ENCODE assay signal across 8 cellular contexts in genomic region chr10:33193057-33193866, GRCh38.
A peak's percentile ranks its signal among the peaks of the same experiment; 100 is the strongest.
DNase-seq lines count a peak whose midpoint lies in the region; ATAC-seq, FAIRE-seq and TF ChIP-seq lines count a peak whose summit lies in the region.

No MANE protein-coding gene starts in this region.

- H3K36me3 ChIP-seq in lower lobe of right lung = peaks cover 23% of the 10 kb centered on the region

- FAIRE-seq in A549 (lab: Jason Lieb, UNC) = peak; percentile 82

- CTCF ChIA-PET in A549 (lab: Yijun Ruan, JAX) = interaction anchor here (0.6 to 2.7 kb wide), 65 partner anchors 9 to 1447 kb away, joined by 3 to 44 read pairs (median 4); partner anchors contain the start of gene NRP1

- TF ChIP-seq RAD21 in A549 (conservative IDR thresholded peaks at IDR 0.05 in 1 of 2, IDR thresholded peaks at IDR 0.05 in 1 of 2) = peak; percentile 94 to 95

- peak overlapping the region; percentile 73 for H3K4me2 ChIP-seq in A549

- peak; percentile 78 to 80 for ATAC-seq in A549
- peak; percentile 85 for ATAC-seq in GM18508 (IDR thresholded peaks at IDR 0.05; ENCODE audit: insufficient read depth, unreplicated experiment)
- ATAC-seq in HG03064 (IDR thresholded peaks at IDR 0.05; ENCODE audit: low read depth, unreplicated experiment) = peak; percentile 80
- peak; percentile 88 to 91 for ATAC-seq in lower lobe of right lung

- H3K27ac ChIP-seq in A549 (peak overlapping the region; percentile 79 to 86), lower lobe of right lung (peak overlapping the region; percentile 5)

- H3K4me3 ChIP-seq in A549 = no peak overlapping the region
- no peak overlapping the region for H3K4me3 ChIP-seq in lower lobe of right lung

- no peaks in the 10 kb centered on the region for H3K27me3 ChIP-seq in lower lobe of right lung (ENCODE audit: low read depth)

- H3K9me3 ChIP-seq in A549 (no peaks in the 10 kb centered on the region), lower lobe of right lung (no peaks in the 10 kb centered on the region)

- intact Hi-C loops in lower lobe of right lung (cut with DNase I) = no loop called here

- TF ChIP-seq EP300 in A549 (IDR thresholded peaks at IDR 0.05) = no peak

- 16% methylated on average over 13 of the region's 13 CpGs for WGBS in A549 (ENCODE audit: missing lambda C conversion rate)

- H3K4me1 ChIP-seq in A549 = peaks cover 58% of the 10 kb centered on the region
- peaks cover 52% of the 10 kb centered on the region for H3K4me1 ChIP-seq in lower lobe of right lung

- POLR2A ChIA-PET in A549 (lab: Yijun Ruan, JAX) = interaction anchor here (0.8 to 1.6 kb wide), 5 partner anchors 80 to 184 kb away, joined by 3 to 9 read pairs (median 5); partner anchors contain the start of gene NRP1

- DNase-seq in A549 (ENCODE audit: low read depth in 1 of 2, low spot score in 1 of 2) (peak; percentile 75 to 93), NCI-H510A (lab: John Stamatoyannopoulos, UW) (peak; percentile 36), ecto neural progenitor cell (ENCODE audit: low spot score) (peak; percentile 75), lower lobe of right lung (peak; percentile 82)
- DNase-seq in activated CD4-positive, alpha-beta T cell treated with anti-CD3 and anti-CD28 coated beads, Interleukin-2, amount 50 U/mL, for 24 hours (ENCODE audit: low read depth in 1 of 2, low spot score in 1 of 2) = peak; percentile 42 to 75
- peak; percentile 48 to 67 (median 49) for DNase-seq in stimulated activated CD4-positive, alpha-beta T cell treated with anti-CD3 and anti-CD28 coated beads, TNF-alpha, amount 100 ng/mL, for 48 hours (ENCODE audit: low read depth in 3 of 3)

- TF ChIP-seq CTCF in A549 (IDR thresholded peaks at IDR 0.05) (peak; percentile 93), lower lobe of right lung (IDR thresholded peaks at IDR 0.05) (peak; percentile 81)

- TF ChIP-seq POLR2A in A549 (IDR thresholded peaks at IDR 0.05; ENCODE audit: low read length) = no peak

TF ChIP-seq in A549, 52 proteins besides CTCF, POLR2A, EP300 and RAD21:
- TF ChIP-seq JUN (IDR thresholded peaks at IDR 0.05) (peak; percentile 21 to 26; a peak in 2 of 5 replicates), EHMT2 (IDR thresholded peaks at IDR 0.05; ENCODE audit: low read depth) (no peak), PBX3 (IDR thresholded peaks at IDR 0.05) (0 out of 2 replicates have a peak, but pooled peaks have one; percentile 12), ZNF302 (CRISPR knock-in tag; IDR thresholded peaks at IDR 0.05) (peak; percentile 32; the same call in 1 of the 2 replicates), SREBF2 (IDR thresholded peaks at IDR 0.05) (no peak), ATOH8 (CRISPR knock-in tag; IDR thresholded peaks at IDR 0.05; ENCODE audit: low read depth) (no peak), HOXB13 (CRISPR knock-in tag; IDR thresholded peaks at IDR 0.05; ENCODE audit: low read depth) (peak; percentile 64; the same call in 1 of the 2 replicates), MAX (IDR thresholded peaks at IDR 0.05) (peak; percentile 5; the same call in 1 of the 2 replicates), SMC3 (IDR thresholded peaks at IDR 0.05) (peak; percentile 93), MYC (IDR thresholded peaks at IDR 0.05; ENCODE audit: borderline replicate concordance, low read length) (no peak), NR3C1 (IDR thresholded peaks at IDR 0.05) (no peak), GATA3 (IDR thresholded peaks at IDR 0.05; ENCODE audit: borderline replicate concordance) (peak; percentile 76; the same call in 1 of the 2 replicates), E2F6 (IDR thresholded peaks at IDR 0.05; ENCODE audit: borderline replicate concordance, low read depth) (0 out of 2 replicates have a peak, but pooled peaks have one; percentile 22), TP53 (CRISPR knock-in tag; IDR thresholded peaks at IDR 0.05) (no peak), RNF2 (IDR thresholded peaks at IDR 0.05; ENCODE audit: borderline replicate concordance, low read depth) (no peak), HOXB5 (CRISPR knock-in tag; IDR thresholded peaks at IDR 0.05) (no peak), KDM5A (IDR thresholded peaks at IDR 0.05) (no peak), HES2 (IDR thresholded peaks at IDR 0.05) (no peak), HOXA7 (CRISPR knock-in tag; IDR thresholded peaks at IDR 0.05) (peak; percentile 65; the same call in 1 of the 2 replicates), FOSB (CRISPR knock-in tag; IDR thresholded peaks at IDR 0.05) (peak; percentile 9; the same call in 1 of the 2 replicates)
